Comparison of ENCODE assay signal across 21 cellular contexts in genomic region chr15:25969886-25970285, GRCh38.
"Had no signal": no experiment of that assay in that cellular context is flagged by ENCODE, and none has a peak within 500 bp of the region (broad histone marks: within the 10 kb centered on the region; RNA-seq: fewer than 3 reads in every experiment).

No MANE protein-coding gene starts in this region.

- H3K9me3 ChIP-seq: Peyer's patch, SJCRH30 had no signal

- H2AFZ ChIP-seq: PC-9 had no signal

- H3K27me3 ChIP-seq: Peyer's patch, SJCRH30 had no signal

- H3K4me3 ChIP-seq: PC-9, Peyer's patch, SJCRH30 had no signal

- ATAC-seq: Right ventricle myocardium inferior, SK-N-SH treated with all-trans-retinoic acid at 6 μM for 48 hours had no signal

- H3K36me3 ChIP-seq: Peyer's patch, SJCRH30 had no signal

- H3K4me2 ChIP-seq: PC-9 had no signal

- DNase-seq: KBM-7, NCI-H1048, NCI-H1105, NCI-H1417 treated with DMSO at 0.1 percent for 48 hours, NCI-H146, NCI-H1694 treated with DMSO at 0.1 percent for 48 hours, NCI-H1930, NCI-H2081, NCI-H2107, NCI-H2227 treated with DMSO at 0.1 percent for 48 hours, NCI-H510A, NCI-H524 treated with DMSO at 0.1 percent for 48 hours, NCI-H69, NCI-H774, OCI-M1, PC-9, Peyer's patch, SHP77 treated with DMSO at 0.1 percent for 48 hours, SJCRH30 had no signal

- H3K4me1 ChIP-seq: Peyer's patch, SJCRH30 had no signal

- H3K27ac ChIP-seq: PC-9, SJCRH30 had no signal
